Comparison of ENCODE assay signal across 30 cellular contexts in genomic region chr15:72140088-72140487, GRCh38. TPM values are rescaled to one million over a fixed set of nuclear protein-coding genes. Genes with fewer than 3 reads are reported as not detected.
"Had no signal": no experiment of that assay in that cellular context is flagged by ENCODE, and none has a peak within 500 bp of the region (broad histone marks: within the 10 kb centered on the region; RNA-seq: fewer than 3 reads in every experiment).

No MANE protein-coding gene starts in this region.

- H3K27ac ChIP-seq: WERI-Rb-1 had no signal

- ATAC-seq: activated CD8-positive, alpha-beta memory T cell treated with anti-CD3 and anti-CD28 coated beads, Interleukin-2, amount 10 ng/mL, durations not matched to agents 7 days and 5 days; activated naive CD8-positive, alpha-beta T cell treated with anti-CD3 and anti-CD28 coated beads, Interleukin-2, amount 50 U/mL, for 24 hours; Panc1 had no signal

- H3K36me3 ChIP-seq: WERI-Rb-1 had no signal

- H3K27ac Mint-ChIP-seq: activated CD4-positive, alpha-beta memory T cell treated with anti-CD3 and anti-CD28 coated beads, Interleukin-2, amount 10 ng/mL, durations not matched to agents 7 days and 5 days; activated CD8-positive, alpha-beta memory T cell treated with anti-CD3 and anti-CD28 coated beads, Interleukin-2, amount 10 ng/mL, durations not matched to agents 7 days and 5 days; activated naive CD4-positive, alpha-beta T cell treated with anti-CD3 and anti-CD28 coated beads, Interleukin-2, amount 10 ng/mL, durations not matched to agents 7 days and 5 days; activated naive CD8-positive, alpha-beta T cell; activated naive CD8-positive, alpha-beta T cell treated with anti-CD3 and anti-CD28 coated beads, Interleukin-2, amount 50 U/mL, for 24 hours; brain had no signal

- DNase-seq: activated CD4-positive, alpha-beta memory T cell treated with anti-CD3 and anti-CD28 coated beads, Interleukin-2, amount 10 ng/mL, durations not matched to agents 7 days and 5 days; activated CD4-positive, alpha-beta T cell treated with anti-CD3 and anti-CD28 coated beads for 1 hour; activated CD4-positive, alpha-beta T cell treated with anti-CD3 and anti-CD28 coated beads for 48 hours; activated CD4-positive, CD25-positive, alpha-beta regulatory T cell; activated CD8-positive, alpha-beta memory T cell treated with anti-CD3 and anti-CD28 coated beads for 24 hours; activated CD8-positive, alpha-beta memory T cell treated with anti-CD3 and anti-CD28 coated beads, Interleukin-2, amount 10 ng/mL, durations not matched to agents 7 days and 5 days; activated CD8-positive, alpha-beta memory T cell treated with anti-CD3 and anti-CD28 coated beads, Interleukin-2, amount 50 U/mL, for 48 hours; activated effector memory CD4-positive, alpha-beta T cell treated with Interleukin-2 at 50 U/mL for 16 hours; activated naive CD4-positive, alpha-beta T cell treated with anti-CD3 and anti-CD28 coated beads, Interleukin-2, amount 10 ng/mL, durations not matched to agents 7 days and 5 days; activated naive CD8-positive, alpha-beta T cell treated with anti-CD3 and anti-CD28 coated beads, Interleukin-2, amount 50 U/mL, for 24 hours; activated T-cell treated with anti-CD3 and anti-CD28 coated beads, Interleukin-2, amount 50 U/mL, for 48 hours; anterior cingulate cortex; Kasumi-1; KG1; MM.1S; MV-4-11; NCI-H1092; NCI-H1436 treated with DMSO at 0.1 percent for 48 hours; NCI-H1694 treated with DMSO at 0.1 percent for 48 hours; NCI-H2029; NCI-H345; NCI-H524 treated with DMSO at 0.1 percent for 48 hours; SIG-M5; T1000; WERI-Rb-1 had no signal

- H3K36me3 Mint-ChIP-seq: activated CD8-positive, alpha-beta memory T cell treated with anti-CD3 and anti-CD28 coated beads, Interleukin-2, amount 10 ng/mL, durations not matched to agents 7 days and 5 days; activated naive CD4-positive, alpha-beta T cell treated with anti-CD3 and anti-CD28 coated beads, Interleukin-2, amount 10 ng/mL, durations not matched to agents 7 days and 5 days; activated naive CD8-positive, alpha-beta T cell had no signal

- H3K9me3 Mint-ChIP-seq: activated CD4-positive, alpha-beta memory T cell treated with anti-CD3 and anti-CD28 coated beads, Interleukin-2, amount 10 ng/mL, durations not matched to agents 7 days and 5 days; activated naive CD4-positive, alpha-beta T cell treated with anti-CD3 and anti-CD28 coated beads, Interleukin-2, amount 10 ng/mL, durations not matched to agents 7 days and 5 days; activated naive CD8-positive, alpha-beta T cell treated with anti-CD3 and anti-CD28 coated beads, Interleukin-2, amount 50 U/mL, for 24 hours; brain had no signal

- H3K4me3 Mint-ChIP-seq: activated CD4-positive, alpha-beta memory T cell treated with anti-CD3 and anti-CD28 coated beads, Interleukin-2, amount 10 ng/mL, durations not matched to agents 7 days and 5 days; activated CD8-positive, alpha-beta memory T cell treated with anti-CD3 and anti-CD28 coated beads, Interleukin-2, amount 10 ng/mL, durations not matched to agents 7 days and 5 days; activated naive CD4-positive, alpha-beta T cell treated with anti-CD3 and anti-CD28 coated beads, Interleukin-2, amount 10 ng/mL, durations not matched to agents 7 days and 5 days; activated naive CD8-positive, alpha-beta T cell; activated naive CD8-positive, alpha-beta T cell treated with anti-CD3 and anti-CD28 coated beads, Interleukin-2, amount 50 U/mL, for 24 hours; brain had no signal

- H3K27me3 Mint-ChIP-seq: activated CD4-positive, alpha-beta memory T cell treated with anti-CD3 and anti-CD28 coated beads, Interleukin-2, amount 10 ng/mL, durations not matched to agents 7 days and 5 days; activated naive CD4-positive, alpha-beta T cell treated with anti-CD3 and anti-CD28 coated beads, Interleukin-2, amount 10 ng/mL, durations not matched to agents 7 days and 5 days; activated naive CD8-positive, alpha-beta T cell; activated naive CD8-positive, alpha-beta T cell treated with anti-CD3 and anti-CD28 coated beads, Interleukin-2, amount 50 U/mL, for 24 hours; brain had no signal

RNA-seq across cellular contexts. Expression of gene GRAMD2A, which starts 57.5 kb away (rescaled TPM):
- total RNA-seq: activated CD4-positive, alpha-beta memory T cell treated with anti-CD3 and anti-CD28 coated beads, Interleukin-2, amount 10 ng/mL, durations not matched to agents 7 days and 5 days; activated CD8-positive, alpha-beta memory T cell treated with anti-CD3 and anti-CD28 coated beads, Interleukin-2, amount 10 ng/mL, durations not matched to agents 7 days and 5 days; RPMI7951; T-helper 2 cell treated with Interferon-gamma antibody and Interleukin-4, amounts not matched to agents 100 ng/mL and 5 ng/mL, for 36 hours had no signal
